In the genomic region with DNA sequence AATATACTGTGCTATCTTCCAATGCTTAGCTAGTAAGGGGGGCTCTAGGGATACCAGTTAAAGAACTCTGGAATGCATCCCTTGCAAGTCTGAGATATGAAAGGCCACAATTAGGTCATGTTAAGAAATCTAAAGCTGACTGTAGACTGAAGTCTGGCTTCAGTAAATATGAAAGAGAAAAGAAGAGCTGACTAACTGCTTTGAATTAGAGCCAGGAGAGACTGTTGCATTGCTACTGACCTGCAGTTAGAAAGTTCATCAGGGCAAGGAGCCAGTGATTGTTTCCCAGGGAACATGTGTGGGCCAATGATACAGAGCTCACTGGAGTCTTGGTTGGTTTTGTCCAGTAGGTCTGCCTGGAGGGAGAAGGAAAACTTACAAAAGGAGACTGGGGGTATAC, we compare ENCODE assay signal across 13 cellular contexts.
DNase-seq lines count a peak whose midpoint lies in the region; ATAC-seq, FAIRE-seq and TF ChIP-seq lines count a peak whose summit lies in the region.
"Had no signal": no experiment of that assay in that cellular context is flagged by ENCODE, and none has a peak within 500 bp of the region (broad histone marks: within the 10 kb centered on the region; RNA-seq: fewer than 3 reads in every experiment).

No MANE protein-coding gene starts in this region.

- H3K27ac ChIP-seq in keratinocyte (ENCODE audit: control insufficient read depth, insufficient read depth, low read length) (peak overlapping the region; percentile 11), esophagus muscularis mucosa (replicated peaks in 1 of 4) (peak overlapping the region in 1 of 4 donors; percentile 5)
- H3K27ac ChIP-seq: thyroid gland had no signal

- no peak overlapping the region for H3K9ac ChIP-seq in keratinocyte (ENCODE audit: control insufficient read depth, extremely low read depth, insufficient read depth, low read length)

- no peak for ATAC-seq in GM21528 (IDR thresholded peaks at IDR 0.05; ENCODE audit: low FRiP score, unreplicated experiment)
- ATAC-seq: natural killer cell treated with Interleukin-12 subunit alpha and Interleukin-12 subunit beta and Interleukin-15 and Interleukin-18, amount 100 ng/mL, for 72 hours had no signal

- no peaks in the 10 kb centered on the region for H4K20me1 ChIP-seq in keratinocyte (ENCODE audit: control insufficient read depth, extremely low read depth, insufficient read depth, low read length)

- peaks cover 2% of the 10 kb centered on the region for H3K9me1 ChIP-seq in keratinocyte (ENCODE audit: control insufficient read depth, extremely low read depth, insufficient read depth, low read length)

- peaks cover 61% of the 10 kb centered on the region for H3K4me1 Mint-ChIP-seq in HFFc6 (ENCODE audit: low read depth)
- H3K4me1 Mint-ChIP-seq: central memory CD8-positive, alpha-beta T cell had no signal

- H3K9me3 Mint-ChIP-seq in HFFc6 = no peaks in the 10 kb centered on the region
- H3K9me3 Mint-ChIP-seq: central memory CD8-positive, alpha-beta T cell; natural killer cell treated with Interleukin-12 subunit alpha and Interleukin-12 subunit beta and Interleukin-15 and Interleukin-18, amount 100 ng/mL, for 72 hours; T-helper 2 cell treated with Interferon-gamma antibody and Interleukin-4, amounts not matched to agents 5 μg/mL and 100 μg/mL, for 36 hours had no signal

- dilution Hi-C loops in keratinocyte (cut with MboI; ENCODE audit: extremely low pct_ligation_motif_present, low sequenced_read_pairs) = no loop called here

- TF ChIP-seq CTCF in HFFc6 (IDR thresholded peaks at IDR 0.05) (no peak), keratinocyte (optimal IDR thresholded peaks at IDR 0.05 in 1 of 3, IDR thresholded peaks at IDR 0.05 in 1 of 3, conservative IDR thresholded peaks at IDR 0.05 in 1 of 3; ENCODE audit: extremely low read depth in 1 of 3, insufficient read depth in 2 of 3, low read length in 3 of 3) (no peak), esophagus muscularis mucosa (IDR thresholded peaks at IDR 0.05) (no peak)

- peaks cover 34% of the 10 kb centered on the region for H3K4me1 ChIP-seq in keratinocyte (ENCODE audit: control insufficient read depth, extremely low read depth, insufficient read depth, low read length)
- H3K4me1 ChIP-seq in esophagus muscularis mucosa = peaks cover 0 to 7% (median 3%) of the 10 kb centered on the region in 4 donors
- H3K4me1 ChIP-seq: BE2C, thyroid gland had no signal

- intact Hi-C loops in esophagus muscularis mucosa (cut with DNase I) = loop anchor here (5.0 kb wide), 2 partner anchors 562 to 1072 kb away; a partner anchor contains a TSS

- H3K79me2 ChIP-seq in keratinocyte (ENCODE audit: control insufficient read depth, insufficient read depth, low read length) = no peaks in the 10 kb centered on the region

- no peak for TF ChIP-seq POLR2A in esophagus muscularis mucosa (IDR thresholded peaks at IDR 0.05; ENCODE audit: low read depth)

- H3K36me3 ChIP-seq in keratinocyte (ENCODE audit: control insufficient read depth in 2 of 2, extremely low read depth in 1 of 2, insufficient read depth in 2 of 2, low read length in 2 of 2) (no peaks in the 10 kb centered on the region), esophagus muscularis mucosa (no peaks in the 10 kb centered on the region)
- H3K36me3 ChIP-seq: BE2C, thyroid gland had no signal

- no peak overlapping the region for H3K4me2 ChIP-seq in keratinocyte (ENCODE audit: control insufficient read depth, extremely low read depth, insufficient read depth, low read depth, low read length)

- peak overlapping the region; percentile 18 for H2AFZ ChIP-seq in keratinocyte (ENCODE audit: control insufficient read depth, low read length)

- no peaks in the 10 kb centered on the region for H3K36me3 Mint-ChIP-seq in HFFc6 (ENCODE audit: low read depth)
- H3K36me3 Mint-ChIP-seq: natural killer cell treated with Interleukin-12 subunit alpha and Interleukin-12 subunit beta and Interleukin-15 and Interleukin-18, amount 100 ng/mL, for 72 hours had no signal

- H3K9me3 ChIP-seq in keratinocyte (ENCODE audit: control insufficient read depth, low read depth, low read length) = no peaks in the 10 kb centered on the region
- peaks cover 0 to 7% (median 3%) of the 10 kb centered on the region in 4 donors for H3K9me3 ChIP-seq in esophagus muscularis mucosa
- H3K9me3 ChIP-seq: BE2C, thyroid gland had no signal

- peak overlapping the region; percentile 92 for H3K27ac Mint-ChIP-seq in HFFc6
- H3K27ac Mint-ChIP-seq: natural killer cell treated with Interleukin-12 subunit alpha and Interleukin-12 subunit beta and Interleukin-15 and Interleukin-18, amount 100 ng/mL, for 72 hours; T-helper 2 cell treated with Interferon-gamma antibody and Interleukin-4, amounts not matched to agents 5 μg/mL and 100 μg/mL, for 36 hours had no signal

- H3K4me3 ChIP-seq in keratinocyte (ENCODE audit: control insufficient read depth in 2 of 3, extremely low read depth in 1 of 3, insufficient read depth in 2 of 3, low read depth in 1 of 3, low read length in 3 of 3) = no peak overlapping the region
- no peak overlapping the region for H3K4me3 ChIP-seq in esophagus muscularis mucosa
- H3K4me3 ChIP-seq: thyroid gland had no signal

- FAIRE-seq in keratinocyte (lab: Jason Lieb, UNC) (peak; percentile 83), GM19239 (lab: Jason Lieb, UNC) (no peak)

- H3K27me3 Mint-ChIP-seq in HFFc6 (ENCODE audit: insufficient read depth) = no peaks in the 10 kb centered on the region

- peak; percentile 63 for DNase-seq in A172 (ENCODE audit: low spot score)
- DNase-seq in HFFc6 = peak; percentile 87
- DNase-seq in astrocyte of the hippocampus (ENCODE audit: low read depth, low spot score) = peak; percentile 85
- DNase-seq in keratinocyte (ENCODE audit: low read depth, low spot score) = peak; percentile 11
- no peak for DNase-seq in NOMO-1 treated with dmso at 0.1 percent for 144 hours (lab: John Stamatoyannopoulos, UW; ENCODE audit: unreplicated experiment)
- DNase-seq in GM19239 (ENCODE audit: insufficient read length, low spot score) = no peak
- DNase-seq in esophagus muscularis mucosa (ENCODE audit: extremely low spot score) = no peak
- DNase-seq: BE2C, thyroid gland had no signal

- no peak for TF ChIP-seq EP300 in esophagus muscularis mucosa (IDR thresholded peaks at IDR 0.05)

- H3K27me3 ChIP-seq in keratinocyte (ENCODE audit: control insufficient read depth, extremely low read depth, insufficient read depth, low read length) (no peaks in the 10 kb centered on the region), esophagus muscularis mucosa (no peaks in the 10 kb centered on the region)
- H3K27me3 ChIP-seq: BE2C, thyroid gland had no signal

- H3K4me3 Mint-ChIP-seq in HFFc6 = peak overlapping the region; percentile 45
- H3K4me3 Mint-ChIP-seq: central memory CD8-positive, alpha-beta T cell; natural killer cell treated with Interleukin-12 subunit alpha and Interleukin-12 subunit beta and Interleukin-15 and Interleukin-18, amount 100 ng/mL, for 72 hours; T-helper 2 cell treated with Interferon-gamma antibody and Interleukin-4, amounts not matched to agents 5 μg/mL and 100 μg/mL, for 36 hours had no signal

Comparison
In these comparisons a context has a peak if more than half of its experiments do, and no peak if none do; other contexts are left out.
1. DNase-seq: peak in A172 (single experiment), HFFc6 (single experiment), astrocyte of the hippocampus (single experiment) and keratinocyte (single experiment); none in NOMO-1 treated with dmso at 0.1 percent for 144 hours (single experiment), GM19239 (single experiment) and esophagus muscularis mucosa (single experiment).